ENCODE assay signal across 1 cellular context in the genomic region with DNA sequence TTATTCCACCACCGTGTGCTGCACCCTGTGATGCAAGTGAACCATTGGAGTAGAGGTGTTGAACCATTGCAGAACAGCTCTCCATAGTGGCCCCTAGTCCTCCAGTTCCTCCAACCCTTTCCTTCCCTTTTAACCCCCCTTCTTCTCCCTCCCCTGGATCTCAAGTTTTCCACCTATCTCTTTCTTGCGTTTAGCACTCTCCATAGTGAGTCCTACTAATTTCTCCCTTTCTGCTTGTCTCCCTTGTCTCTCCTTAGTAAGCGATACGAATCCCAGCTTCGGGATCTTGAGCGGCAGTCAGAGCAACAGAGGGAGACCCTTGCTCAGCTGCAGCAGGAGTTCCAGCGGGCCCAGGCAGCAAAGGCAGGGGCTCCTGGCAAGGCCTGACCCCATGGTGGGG.
TF ChIP-seq lines count a peak whose summit lies in the region.

No MANE protein-coding gene starts in this region.

TF ChIP-seq in HepG2, 621 proteins besides CTCF, POLR2A, EP300 and RAD21:
- no peak for TF ChIP-seq PRMT3 (CRISPR knock-in tag; IDR thresholded peaks at IDR 0.05; ENCODE audit: borderline replicate concordance, low read depth)
- no peak for TF ChIP-seq NFYB (CRISPR knock-in tag; IDR thresholded peaks at IDR 0.05)
- no peak for TF ChIP-seq ZNF317 (CRISPR knock-in tag; IDR thresholded peaks at IDR 0.05)
- TF ChIP-seq ZSCAN22 (CRISPR knock-in tag; IDR thresholded peaks at IDR 0.05), result no peak
- no peak for TF ChIP-seq PITX1 (CRISPR knock-in tag; IDR thresholded peaks at IDR 0.05)
- TF ChIP-seq SP2 (CRISPR knock-in tag; IDR thresholded peaks at IDR 0.05), result no peak
- no peak for TF ChIP-seq CCDC6 (CRISPR knock-in tag; IDR thresholded peaks at IDR 0.05)
- no peak for TF ChIP-seq MAFK (conservative IDR thresholded peaks at IDR 0.05 in 1 of 2, IDR thresholded peaks at IDR 0.05 in 1 of 2; ENCODE audit: low read length in 2 of 2)
- no peak for TF ChIP-seq MAFG (CRISPR knock-in tag; IDR thresholded peaks at IDR 0.05)
